17 cellular contexts compared by ENCODE assay signal in the genomic region with DNA sequence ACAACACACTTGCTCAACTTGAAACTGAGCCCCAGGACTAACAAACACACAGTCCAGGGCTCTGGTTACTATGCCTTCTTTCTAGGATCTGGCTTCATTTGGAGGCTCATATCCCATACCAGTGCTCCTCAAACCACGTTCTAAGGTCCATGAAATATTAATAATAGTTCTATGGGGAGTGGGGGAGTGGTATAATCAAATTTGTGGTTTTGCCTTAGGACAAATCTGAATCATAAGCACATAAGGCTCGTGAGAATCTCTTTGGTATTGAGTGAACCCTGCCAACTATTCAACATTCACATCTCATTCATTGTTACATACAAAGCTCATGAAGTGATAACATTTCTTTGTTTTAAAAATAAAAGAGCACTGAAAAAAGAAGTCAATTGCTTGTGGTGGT. TPM values are rescaled to one million over a fixed set of nuclear protein-coding genes. Genes with fewer than 3 reads are reported as not detected.
DNase-seq lines count a peak whose midpoint lies in the region; ATAC-seq and TF ChIP-seq lines count a peak whose summit lies in the region.
"Had no signal": no experiment of that assay in that cellular context is flagged by ENCODE, and none has a peak within 500 bp of the region (broad histone marks: within the 10 kb centered on the region; RNA-seq: fewer than 3 reads in every experiment).

No MANE protein-coding gene starts in this region.

- DNase-seq in M059J (ENCODE audit: low read depth) = peak; percentile 58
- peak; percentile 67 for DNase-seq in brain microvascular endothelial cell
- DNase-seq in foreskin fibroblast = peak; percentile 29 to 64
- DNase-seq in NCI-H1105 treated with DMSO at 0.1 percent for 48 hours (lab: John Stamatoyannopoulos, UW) = no peak
- DNase-seq in NCI-H1092 (lab: John Stamatoyannopoulos, UW) = no peak
- DNase-seq: activated CD4-positive, alpha-beta T cell treated with anti-CD3 and anti-CD28 coated beads for 36 hours; activated CD8-positive, alpha-beta memory T cell treated with anti-CD3 and anti-CD28 coated beads, Interleukin-2, amount 50 U/mL, for 48 hours; activated gamma-delta T cell treated with Interleukin-2 at 50 U/mL for 16 hours; Calu3; Karpas-422; mesendoderm; stimulated activated CD4-positive, alpha-beta T cell treated with anti-CD3 and anti-CD28 coated beads, Interleukin-2, amount 100 ng/mL, for 24 hours had no signal

- peak overlapping the region; percentile 19 for H3K27ac ChIP-seq in brain microvascular endothelial cell
- H3K27ac ChIP-seq in skeletal muscle tissue (ENCODE audit: low read depth, low read length) = peak overlapping the region; percentile 2

- H3K4me3 ChIP-seq in brain microvascular endothelial cell (ENCODE audit: low read depth, low read length) (no peak overlapping the region), foreskin fibroblast (ENCODE audit: low read depth in 1 of 2, low read length in 2 of 2) (no peak overlapping the region), skeletal muscle tissue (ENCODE audit: low read length in 3 of 3) (no peak overlapping the region)
- H3K4me3 ChIP-seq: gastroesophageal sphincter, right atrium auricular region had no signal

- H3K27me3 ChIP-seq in brain microvascular endothelial cell (replicated peaks) (no peaks in the 10 kb centered on the region), skeletal muscle tissue (ENCODE audit: control insufficient read depth in 3 of 3, insufficient read depth in 3 of 3, low read length in 3 of 3) (no peaks in the 10 kb centered on the region)
- H3K27me3 ChIP-seq: gastroesophageal sphincter, right atrium auricular region had no signal

- in situ Hi-C loops in brain microvascular endothelial cell (cut with HindIII; ENCODE audit: low pct_ligation_motif_present, low sequenced_read_pairs) = no loop called here

- H3K9ac ChIP-seq in skeletal muscle tissue (ENCODE audit: low read depth in 1 of 3, low read length in 3 of 3) = no peak overlapping the region

- ATAC-seq in HG03108 (IDR thresholded peaks at IDR 0.05; ENCODE audit: unreplicated experiment) = no peak
- ATAC-seq: activated CD4-positive, alpha-beta T cell treated with anti-CD3 and anti-CD28 coated beads for 36 hours had no signal

- H3K36me3 ChIP-seq in brain microvascular endothelial cell (replicated peaks) = no peaks in the 10 kb centered on the region
- peaks cover 0 to 2% (median 0%) of the 10 kb centered on the region in 3 donors for H3K36me3 ChIP-seq in skeletal muscle tissue (ENCODE audit: control insufficient read depth in 3 of 3, insufficient read depth in 3 of 3, low read length in 3 of 3)
- H3K36me3 ChIP-seq: gastroesophageal sphincter, right atrium auricular region had no signal

- no peaks in the 10 kb centered on the region for H3K9me3 ChIP-seq in skeletal muscle tissue (ENCODE audit: control insufficient read depth in 3 of 3, low read length in 3 of 3)
- H3K9me3 ChIP-seq: gastroesophageal sphincter, right atrium auricular region had no signal

- TF ChIP-seq CTCF in brain microvascular endothelial cell (IDR thresholded peaks at IDR 0.05; ENCODE audit: low read depth, low read length, missing control alignments) = no peak
- TF ChIP-seq CTCF in foreskin fibroblast (IDR thresholded peaks at IDR 0.05; ENCODE audit: low read depth, low read length) = no peak

- H3K4me1 ChIP-seq in skeletal muscle tissue (ENCODE audit: control insufficient read depth in 3 of 3, insufficient read depth in 3 of 3, low read length in 3 of 3) = peaks cover 23 to 27% (median 24%) of the 10 kb centered on the region in 3 donors

RNA-seq across cellular contexts. Expression of a gene that starts 55.1 kb away (rescaled TPM):
- total RNA-seq in M059J (2014; rRNA removed; shearing (Covaris generic)) = 2.5 and 4.1 TPM in 2 replicates
- total RNA-seq in skeletal muscle tissue = 95.0 TPM
- total RNA-seq: activated CD4-positive, alpha-beta T cell treated with anti-CD3 and anti-CD28 coated beads for 36 hours; B cell had no signal

Comparison
In these comparisons a context has a peak if more than half of its experiments do, and no peak if none do; other contexts are left out.
1. DNase-seq: peak in M059J (single experiment), brain microvascular endothelial cell (single experiment) and foreskin fibroblast (2 of 2); none in NCI-H1105 treated with DMSO at 0.1 percent for 48 hours (single experiment) and NCI-H1092 (single experiment).
2. RNA of a gene that starts 55.1 kb away (total RNA-seq): 95.0 TPM in skeletal muscle tissue (single experiment); 2.5 to 4.1 TPM in M059J; every median in the first group is over 10 times any median in the second.